1 cellular context compared by ENCODE assay signal in the genomic region with DNA sequence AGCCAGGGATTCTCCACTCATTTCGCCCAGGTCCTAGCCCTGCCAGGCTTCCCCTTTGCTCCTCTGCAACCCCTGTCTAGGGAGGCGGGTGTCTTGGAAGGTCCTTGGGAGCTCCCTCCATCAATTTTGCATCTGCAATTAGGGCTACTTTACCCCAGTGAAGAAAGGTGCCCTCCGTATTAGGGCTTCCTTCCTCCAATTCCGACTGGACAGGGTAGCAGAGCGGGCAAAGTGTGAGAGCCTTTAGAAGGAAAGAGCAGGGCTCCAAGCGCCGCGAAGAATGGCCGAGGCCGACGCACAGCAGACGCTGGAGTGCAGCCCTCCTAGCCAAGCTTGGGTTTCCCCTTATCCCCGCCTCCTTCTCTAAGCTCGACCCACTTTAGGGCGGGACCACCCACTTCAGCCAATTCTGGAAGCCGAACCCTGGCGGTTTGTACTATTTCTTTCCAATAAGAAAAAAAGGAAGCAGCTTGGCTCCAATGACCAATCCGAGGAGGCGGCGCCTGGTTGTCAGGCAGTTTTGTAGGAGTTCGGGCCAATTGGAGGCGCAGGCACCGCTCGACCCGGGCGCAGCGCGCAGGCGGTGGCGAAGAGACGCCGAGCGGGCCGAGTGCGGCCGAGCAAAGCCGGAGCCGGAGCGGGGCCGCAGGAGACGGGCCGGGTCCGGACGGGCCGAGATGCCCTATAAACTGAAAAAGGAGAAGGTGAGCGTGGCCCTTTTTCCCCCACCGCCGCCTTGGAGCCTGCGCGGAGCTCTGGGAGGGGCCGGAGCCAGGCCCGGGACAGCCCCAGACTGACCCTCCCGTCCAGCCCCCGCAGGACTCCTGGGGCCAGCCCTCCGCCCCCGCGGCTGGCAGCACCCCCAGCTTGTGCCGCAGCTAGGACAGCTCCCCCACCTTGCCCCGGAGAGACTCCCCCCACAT.
A peak's percentile ranks its signal among the peaks of the same experiment; 100 is the strongest.
TF ChIP-seq lines count a peak whose summit lies in the region.

TSS of gene PPP2R5D (plus strand) at position 570 of the 923 bp plus-strand sequence. CDS start at position 678, 108 bp downstream.

TF ChIP-seq in HepG2, 621 proteins besides CTCF, POLR2A, EP300 and RAD21 (continued from another document and continues in another):
- TF ChIP-seq HBP1 (CRISPR knock-in tag; IDR thresholded peaks at IDR 0.05; ENCODE audit: low read depth): no peak
- TF ChIP-seq NR2F2 (IDR thresholded peaks at IDR 0.05; ENCODE audit: borderline replicate concordance, low read depth): no peak; the same call in 1 of the 2 replicates
- peak; percentile 53; the same call in 1 of the 2 replicates for TF ChIP-seq MYC (CRISPR knock-in tag; IDR thresholded peaks at IDR 0.05; ENCODE audit: borderline replicate concordance)
- TF ChIP-seq GMEB2 (CRISPR knock-in tag; IDR thresholded peaks at IDR 0.05; ENCODE audit: low read depth): no peak
- TF ChIP-seq, protein P1, sequence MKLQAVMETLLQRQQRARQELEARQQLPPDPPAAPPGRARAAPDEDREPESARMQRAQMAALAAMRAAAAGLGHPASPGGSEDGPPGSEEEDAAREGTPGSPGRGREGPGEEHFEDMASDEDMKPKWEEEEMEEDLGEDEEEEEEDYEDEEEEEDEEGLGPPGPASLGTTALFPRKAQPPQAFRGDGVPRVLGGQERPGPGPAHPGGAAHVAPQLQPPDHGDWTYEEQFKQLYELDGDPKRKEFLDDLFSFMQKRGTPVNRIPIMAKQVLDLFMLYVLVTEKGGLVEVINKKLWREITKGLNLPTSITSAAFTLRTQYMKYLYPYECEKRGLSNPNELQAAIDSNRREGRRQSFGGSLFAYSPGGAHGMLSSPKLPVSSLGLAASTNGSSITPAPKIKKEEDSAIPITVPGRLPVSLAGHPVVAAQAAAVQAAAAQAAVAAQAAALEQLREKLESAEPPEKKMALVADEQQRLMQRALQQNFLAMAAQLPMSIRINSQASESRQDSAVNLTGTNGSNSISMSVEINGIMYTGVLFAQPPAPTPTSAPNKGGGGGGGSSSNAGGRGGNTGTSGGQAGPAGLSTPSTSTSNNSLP (IDR thresholded peaks at IDR 0.05; ENCODE audit: low read depth, low read length): no peak
- TF ChIP-seq PRDM15 (CRISPR knock-in tag; IDR thresholded peaks at IDR 0.05): peak; percentile 87
- TF ChIP-seq, protein P2, sequence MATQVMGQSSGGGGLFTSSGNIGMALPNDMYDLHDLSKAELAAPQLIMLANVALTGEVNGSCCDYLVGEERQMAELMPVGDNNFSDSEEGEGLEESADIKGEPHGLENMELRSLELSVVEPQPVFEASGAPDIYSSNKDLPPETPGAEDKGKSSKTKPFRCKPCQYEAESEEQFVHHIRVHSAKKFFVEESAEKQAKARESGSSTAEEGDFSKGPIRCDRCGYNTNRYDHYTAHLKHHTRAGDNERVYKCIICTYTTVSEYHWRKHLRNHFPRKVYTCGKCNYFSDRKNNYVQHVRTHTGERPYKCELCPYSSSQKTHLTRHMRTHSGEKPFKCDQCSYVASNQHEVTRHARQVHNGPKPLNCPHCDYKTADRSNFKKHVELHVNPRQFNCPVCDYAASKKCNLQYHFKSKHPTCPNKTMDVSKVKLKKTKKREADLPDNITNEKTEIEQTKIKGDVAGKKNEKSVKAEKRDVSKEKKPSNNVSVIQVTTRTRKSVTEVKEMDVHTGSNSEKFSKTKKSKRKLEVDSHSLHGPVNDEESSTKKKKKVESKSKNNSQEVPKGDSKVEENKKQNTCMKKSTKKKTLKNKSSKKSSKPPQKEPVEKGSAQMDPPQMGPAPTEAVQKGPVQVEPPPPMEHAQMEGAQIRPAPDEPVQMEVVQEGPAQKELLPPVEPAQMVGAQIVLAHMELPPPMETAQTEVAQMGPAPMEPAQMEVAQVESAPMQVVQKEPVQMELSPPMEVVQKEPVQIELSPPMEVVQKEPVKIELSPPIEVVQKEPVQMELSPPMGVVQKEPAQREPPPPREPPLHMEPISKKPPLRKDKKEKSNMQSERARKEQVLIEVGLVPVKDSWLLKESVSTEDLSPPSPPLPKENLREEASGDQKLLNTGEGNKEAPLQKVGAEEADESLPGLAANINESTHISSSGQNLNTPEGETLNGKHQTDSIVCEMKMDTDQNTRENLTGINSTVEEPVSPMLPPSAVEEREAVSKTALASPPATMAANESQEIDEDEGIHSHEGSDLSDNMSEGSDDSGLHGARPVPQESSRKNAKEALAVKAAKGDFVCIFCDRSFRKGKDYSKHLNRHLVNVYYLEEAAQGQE (IDR thresholded peaks at IDR 0.05; ENCODE audit: borderline replicate concordance in 1 of 2, low read depth in 1 of 2, low read length in 2 of 2): peak in 1 of 2 experiments; percentile 73; a peak in 2 of 4 replicates
- no peak for TF ChIP-seq ZNF468 (CRISPR knock-in tag; IDR thresholded peaks at IDR 0.05)
- peak; percentile 73 for TF ChIP-seq JARID2 (CRISPR knock-in tag; IDR thresholded peaks at IDR 0.05; ENCODE audit: insufficient replicate concordance)
- TF ChIP-seq RAD51 (IDR thresholded peaks at IDR 0.05; ENCODE audit: borderline replicate concordance): no peak
- no peak for TF ChIP-seq ZEB1 (IDR thresholded peaks at IDR 0.05; ENCODE audit: insufficient replicate concordance, low read depth)
- TF ChIP-seq CERS6 (CRISPR knock-in tag; IDR thresholded peaks at IDR 0.05): no peak
- TF ChIP-seq BHLHE40 (IDR thresholded peaks at IDR 0.05; ENCODE audit: low read length): peak; percentile 67
- TF ChIP-seq, protein P3, sequence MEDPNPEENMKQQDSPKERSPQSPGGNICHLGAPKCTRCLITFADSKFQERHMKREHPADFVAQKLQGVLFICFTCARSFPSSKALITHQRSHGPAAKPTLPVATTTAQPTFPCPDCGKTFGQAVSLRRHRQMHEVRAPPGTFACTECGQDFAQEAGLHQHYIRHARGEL (CRISPR knock-in tag; IDR thresholded peaks at IDR 0.05): peak; percentile 70; the same call in 1 of the 2 replicates
- no peak for TF ChIP-seq ZNF878 (CRISPR knock-in tag; IDR thresholded peaks at IDR 0.05)
- no peak; the same call in 1 of the 2 replicates for TF ChIP-seq ATF7-NPFF (CRISPR knock-in tag; IDR thresholded peaks at IDR 0.05; ENCODE audit: low read depth)
- TF ChIP-seq RARG (CRISPR knock-in tag; IDR thresholded peaks at IDR 0.05; ENCODE audit: low read depth): no peak
- TF ChIP-seq, protein P4, sequence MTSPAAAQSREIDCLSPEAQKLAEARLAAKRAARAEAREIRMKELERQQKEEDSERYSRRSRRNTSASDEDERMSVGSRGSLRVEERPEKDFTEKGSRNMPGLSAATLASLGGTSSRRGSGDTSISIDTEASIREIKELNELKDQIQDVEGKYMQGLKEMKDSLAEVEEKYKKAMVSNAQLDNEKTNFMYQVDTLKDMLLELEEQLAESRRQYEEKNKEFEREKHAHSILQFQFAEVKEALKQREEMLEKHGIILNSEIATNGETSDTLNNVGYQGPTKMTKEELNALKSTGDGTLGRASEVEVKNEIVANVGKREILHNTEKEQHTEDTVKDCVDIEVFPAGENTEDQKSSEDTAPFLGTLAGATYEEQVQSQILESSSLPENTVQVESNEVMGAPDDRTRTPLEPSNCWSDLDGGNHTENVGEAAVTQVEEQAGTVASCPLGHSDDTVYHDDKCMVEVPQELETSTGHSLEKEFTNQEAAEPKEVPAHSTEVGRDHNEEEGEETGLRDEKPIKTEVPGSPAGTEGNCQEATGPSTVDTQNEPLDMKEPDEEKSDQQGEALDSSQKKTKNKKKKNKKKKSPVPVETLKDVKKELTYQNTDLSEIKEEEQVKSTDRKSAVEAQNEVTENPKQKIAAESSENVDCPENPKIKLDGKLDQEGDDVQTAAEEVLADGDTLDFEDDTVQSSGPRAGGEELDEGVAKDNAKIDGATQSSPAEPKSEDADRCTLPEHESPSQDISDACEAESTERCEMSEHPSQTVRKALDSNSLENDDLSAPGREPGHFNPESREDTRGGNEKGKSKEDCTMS (CRISPR knock-in tag; conservative IDR thresholded peaks at IDR 0.05): no peak
- TF ChIP-seq TERF1 (CRISPR knock-in tag; IDR thresholded peaks at IDR 0.05): no peak
- no peak for TF ChIP-seq ZNF746 (CRISPR knock-in tag; IDR thresholded peaks at IDR 0.05)
- TF ChIP-seq, protein P5, sequence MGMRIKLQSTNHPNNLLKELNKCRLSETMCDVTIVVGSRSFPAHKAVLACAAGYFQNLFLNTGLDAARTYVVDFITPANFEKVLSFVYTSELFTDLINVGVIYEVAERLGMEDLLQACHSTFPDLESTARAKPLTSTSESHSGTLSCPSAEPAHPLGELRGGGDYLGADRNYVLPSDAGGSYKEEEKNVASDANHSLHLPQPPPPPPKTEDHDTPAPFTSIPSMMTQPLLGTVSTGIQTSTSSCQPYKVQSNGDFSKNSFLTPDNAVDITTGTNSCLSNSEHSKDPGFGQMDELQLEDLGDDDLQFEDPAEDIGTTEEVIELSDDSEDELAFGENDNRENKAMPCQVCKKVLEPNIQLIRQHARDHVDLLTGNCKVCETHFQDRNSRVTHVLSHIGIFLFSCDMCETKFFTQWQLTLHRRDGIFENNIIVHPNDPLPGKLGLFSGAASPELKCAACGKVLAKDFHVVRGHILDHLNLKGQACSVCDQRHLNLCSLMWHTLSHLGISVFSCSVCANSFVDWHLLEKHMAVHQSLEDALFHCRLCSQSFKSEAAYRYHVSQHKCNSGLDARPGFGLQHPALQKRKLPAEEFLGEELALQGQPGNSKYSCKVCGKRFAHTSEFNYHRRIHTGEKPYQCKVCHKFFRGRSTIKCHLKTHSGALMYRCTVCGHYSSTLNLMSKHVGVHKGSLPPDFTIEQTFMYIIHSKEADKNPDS (CRISPR knock-in tag; IDR thresholded peaks at IDR 0.05): no peak
- no peak for TF ChIP-seq ZFP36L2 (CRISPR knock-in tag; IDR thresholded peaks at IDR 0.05)
- no peak for TF ChIP-seq ZKSCAN5 (CRISPR knock-in tag; IDR thresholded peaks at IDR 0.05)
- peak; percentile 59; the same call in 1 of the 2 replicates for TF ChIP-seq TBX2 (CRISPR knock-in tag; IDR thresholded peaks at IDR 0.05; ENCODE audit: borderline replicate concordance)
- no peak for TF ChIP-seq SETDB1 (CRISPR knock-in tag; IDR thresholded peaks at IDR 0.05; ENCODE audit: borderline replicate concordance)
